In the genomic region with DNA sequence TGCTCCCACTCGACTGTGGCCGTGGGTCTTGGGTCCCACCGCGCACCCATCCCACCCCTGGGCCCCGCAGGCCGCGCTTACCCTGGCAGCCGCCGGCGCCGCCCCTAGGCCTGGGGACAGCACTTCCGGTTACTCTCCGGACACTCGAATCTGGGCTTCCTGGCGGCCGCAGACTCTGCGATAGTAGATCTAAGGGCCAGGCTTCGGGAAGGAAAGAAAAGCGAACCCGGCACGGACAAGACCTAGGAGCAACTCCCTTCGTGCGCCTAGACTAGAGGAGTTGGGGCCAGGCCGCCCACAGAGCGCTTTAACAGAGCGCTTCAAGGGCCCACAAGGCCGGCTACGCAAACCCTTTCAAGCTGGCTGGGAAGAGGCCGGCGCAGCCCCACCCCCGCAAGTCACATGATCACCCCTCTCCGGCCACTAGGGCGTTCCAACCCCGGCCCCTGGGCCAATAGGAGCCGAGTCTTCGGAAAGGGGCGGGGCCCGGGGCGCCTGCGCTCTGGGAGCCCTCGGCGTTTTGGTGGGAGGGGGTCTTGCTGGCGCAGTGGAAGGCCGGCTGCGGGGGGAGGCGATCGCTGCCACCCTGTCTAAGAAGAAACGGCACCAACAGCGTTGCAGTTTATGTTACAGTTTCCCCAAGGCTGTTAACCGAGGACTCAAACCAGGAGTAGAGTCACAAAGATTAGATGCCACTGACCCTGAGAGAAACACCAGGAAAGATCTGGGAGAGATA, we compare ENCODE assay signal across 8 cellular contexts. TPM values are rescaled to one million over a fixed set of nuclear protein-coding genes. Genes with fewer than 3 reads are reported as not detected.
DNase-seq lines count a peak whose midpoint lies in the region; ATAC-seq, FAIRE-seq and TF ChIP-seq lines count a peak whose summit lies in the region.
"Not testable (repeated sequence)": the region's sequence is repeated elsewhere in the genome, so short reads cannot be mapped to it uniquely, and the experiment has no call there.

A gene with protein sequence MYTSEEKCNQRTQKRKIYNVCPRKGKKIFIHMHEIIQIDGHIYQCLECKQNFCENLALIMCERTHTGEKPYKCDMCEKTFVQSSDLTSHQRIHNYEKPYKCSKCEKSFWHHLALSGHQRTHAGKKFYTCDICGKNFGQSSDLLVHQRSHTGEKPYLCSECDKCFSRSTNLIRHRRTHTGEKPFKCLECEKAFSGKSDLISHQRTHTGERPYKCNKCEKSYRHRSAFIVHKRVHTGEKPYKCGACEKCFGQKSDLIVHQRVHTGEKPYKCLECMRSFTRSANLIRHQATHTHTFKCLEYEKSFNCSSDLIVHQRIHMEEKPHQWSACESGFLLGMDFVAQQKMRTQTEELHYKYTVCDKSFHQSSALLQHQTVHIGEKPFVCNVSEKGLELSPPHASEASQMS (minus strand): TSS at position 387 of the 736 bp plus-strand sequence. CDS start 21,193 bp downstream, outside the sequence.

- not testable (repeated sequence) for BruUV-seq in Calu3 (replicated peaks; lab: Mats Ljungman, UMichigan)
- BruUV-seq in endothelial cell of umbilical vein (replicated peaks; lab: Mats Ljungman, UMichigan): TSS peak; percentile 65

- H3K27me3 Mint-ChIP-seq in Calu3 (ENCODE audit: unreplicated experiment): peaks cover 28% of the 10 kb centered on the region

- not testable (repeated sequence) for H3K9me2 ChIP-seq in OCI-LY1 (ENCODE audit: low read depth, low read length)

- H3K36me3 ChIP-seq in HUES64 (ENCODE audit: insufficient read depth, low read length) (peaks cover 34% of the 10 kb centered on the region), OCI-LY1 (ENCODE audit: insufficient read depth, low read length) (peaks cover 36% of the 10 kb centered on the region)
- not testable (repeated sequence) for H3K36me3 ChIP-seq in endothelial cell of umbilical vein (ENCODE audit: control insufficient read depth in 2 of 2, extremely low read depth in 1 of 2, insufficient read depth in 2 of 2, low read length in 2 of 2)

- not testable (repeated sequence) for H3K4me1 ChIP-seq in HUES64 (ENCODE audit: insufficient read depth, low read length); endothelial cell of umbilical vein (ENCODE audit: control insufficient read depth, extremely low read depth, insufficient read depth, low read length)
- H3K4me1 ChIP-seq in OCI-LY1 (ENCODE audit: insufficient read depth, low read length, severe bottlenecking): peaks cover 14% of the 10 kb centered on the region

- not testable (repeated sequence) for H3K9me3 ChIP-seq in HUES64 (ENCODE audit: insufficient read depth, low read depth, low read length); OCI-LY1 (ENCODE audit: low read length); endothelial cell of umbilical vein (replicated peaks; ENCODE audit: control insufficient read depth, insufficient read depth, low read length)

- H3K79me2 ChIP-seq in OCI-LY1 (ENCODE audit: insufficient read depth, low read length): not testable (repeated sequence)
- peaks cover 19% of the 10 kb centered on the region for H3K79me2 ChIP-seq in endothelial cell of umbilical vein (ENCODE audit: control insufficient read depth, insufficient read depth, low read length)

- TF ChIP-seq CTCF in Calu3 (IDR thresholded peaks at IDR 0.05; ENCODE audit: unreplicated experiment); OCI-LY1 (IDR thresholded peaks at IDR 0.05; ENCODE audit: low read length); endothelial cell of umbilical vein (IDR thresholded peaks at IDR 0.05; ENCODE audit: extremely low read depth in 1 of 2, insufficient read depth in 1 of 2, low read depth in 1 of 2, low read length in 2 of 2): not testable (repeated sequence)

- peak; percentile 99 for ATAC-seq in GM21447 (IDR thresholded peaks at IDR 0.05; ENCODE audit: unreplicated experiment)

- H4K20me1 ChIP-seq in OCI-LY1 (ENCODE audit: insufficient read depth, low read length); endothelial cell of umbilical vein (replicated peaks; ENCODE audit: control insufficient read depth, extremely low read depth, insufficient read depth, low read length): not testable (repeated sequence)

- CTCF ChIA-PET in Calu3 (lab: Charles Lee): interaction anchor here (0.6 kb wide), 1 partner anchor 51 kb away, joined by 3 read pairs; no protein-coding TSS in a partner anchor
- CTCF ChIA-PET in endothelial cell of umbilical vein (lab: Charles Lee): interaction anchor here (1.1 kb wide), 2 partner anchors 64 to 419 kb away, joined by 3 to 5 read pairs; no protein-coding TSS in a partner anchor

- H3K4me3 ChIP-seq in HUES64 (ENCODE audit: low read length) (peak within 1 kb of the TSS; percentile 90), OCI-LY1 (ENCODE audit: low read depth, low read length, poor library complexity, severe bottlenecking) (peak within 1 kb of the TSS; percentile 73), endothelial cell of umbilical vein (replicated peaks in 1 of 3; ENCODE audit: insufficient read depth in 1 of 3, low read depth in 1 of 3, low read length in 3 of 3) (peak within 1 kb of the TSS; percentile 53 to 89 (median 70))

- peaks cover 12% of the 10 kb centered on the region for H3K9me3 Mint-ChIP-seq in Calu3 (ENCODE audit: low read depth, unreplicated experiment)

- TF ChIP-seq POLR2A in endothelial cell of umbilical vein (IDR thresholded peaks at IDR 0.05; ENCODE audit: low read depth, low read length): not testable (repeated sequence)

- 1% methylated on average over 42 of the region's 50 CpGs for WGBS in HUES64

- peak within 1 kb of the TSS; percentile 83 for H3K4me2 ChIP-seq in OCI-LY1 (ENCODE audit: low read length)
- peak within 1 kb of the TSS; percentile 79 for H3K4me2 ChIP-seq in endothelial cell of umbilical vein (ENCODE audit: insufficient read depth, low read length)

- H3K9ac ChIP-seq in HUES64 (ENCODE audit: low read depth, low read length) (peak within 1 kb of the TSS; percentile 57), OCI-LY1 (ENCODE audit: low read length) (peak within 1 kb of the TSS; percentile 71), endothelial cell of umbilical vein (replicated peaks; ENCODE audit: extremely low read depth, insufficient read depth, low read length) (peak within 1 kb of the TSS; percentile 80)

- not testable (repeated sequence) for H3K9me1 ChIP-seq in endothelial cell of umbilical vein (replicated peaks; ENCODE audit: control insufficient read depth, extremely low read depth, insufficient read depth, low read length)

- H2AFZ ChIP-seq in OCI-LY1 (ENCODE audit: low read length) (peak within 1 kb of the TSS; percentile 84), endothelial cell of umbilical vein (ENCODE audit: low read depth, low read length) (peak within 1 kb of the TSS; percentile 83)

- H3K27me3 ChIP-seq in HUES64 (ENCODE audit: insufficient read depth, low read length) (peaks cover 30% of the 10 kb centered on the region), endothelial cell of umbilical vein (ENCODE audit: control insufficient read depth in 2 of 2, insufficient read depth in 2 of 2, low read length in 2 of 2) (peaks cover 6 to 13% of the 10 kb centered on the region in 2 experiments)
- H3K27me3 ChIP-seq in OCI-LY1 (ENCODE audit: insufficient read depth, low read length): not testable (repeated sequence)

- dilution Hi-C loops in endothelial cell of umbilical vein (cut with MboI; ENCODE audit: extremely low pct_ligation_motif_present, low sequenced_read_pairs): not testable (repeated sequence)

- H3K36me3 Mint-ChIP-seq in Calu3 (ENCODE audit: insufficient read depth, unreplicated experiment): peaks cover 31% of the 10 kb centered on the region

- DNase-seq in Calu3 (peak; percentile 98), endothelial cell of umbilical vein (ENCODE audit: low read depth, low spot score) (peak; percentile 95), midbrain (lab: John Stamatoyannopoulos, UW) (peak; percentile 97)
- peak; percentile 93 for DNase-seq in activated CD8-positive, alpha-beta memory T cell treated with anti-CD3 and anti-CD28 coated beads, Interleukin-2, amount 50 U/mL, for 48 hours
- DNase-seq in stimulated activated CD8-positive, alpha-beta memory T cell treated with anti-CD3 and anti-CD28 coated beads, Interleukin-2, amount 100 ng/mL, for 1 hour (ENCODE audit: low read depth in 2 of 2): peak; percentile 76 to 82

- peak within 1 kb of the TSS; percentile 40 for H3K27ac Mint-ChIP-seq in Calu3 (ENCODE audit: unreplicated experiment)

- intact Hi-C loops in Calu3 (cut with micrococcal nuclease; ENCODE audit: unreplicated experiment): not testable (repeated sequence)
- intact Hi-C loops in endothelial cell of umbilical vein (cut with micrococcal nuclease): loop anchor here (1.0 kb wide), 1 partner anchor 63 kb away; a partner anchor contains a TSS

- peak within 1 kb of the TSS; percentile 51; the same call in 1 of the 2 replicates for H3K27ac ChIP-seq in HUES64 (ENCODE audit: low read depth, low read length)
- not testable (repeated sequence) for H3K27ac ChIP-seq in OCI-LY1 (ENCODE audit: low read depth, low read length, poor library complexity, severe bottlenecking)
- peak within 1 kb of the TSS; percentile 58 for H3K27ac ChIP-seq in endothelial cell of umbilical vein (ENCODE audit: insufficient read depth, low read depth, low read length)

- H3K4me1 Mint-ChIP-seq in Calu3 (ENCODE audit: low read depth, unreplicated experiment): not testable (repeated sequence)

- H3F3A ChIP-seq in OCI-LY1 (ENCODE audit: insufficient read depth, low read length): not testable (repeated sequence)

- H3K4me3 Mint-ChIP-seq in Calu3 (ENCODE audit: low read depth, unreplicated experiment): peak within 1 kb of the TSS; percentile 78

- POLR2A ChIA-PET in endothelial cell of umbilical vein (lab: Charles Lee): interaction anchor here (0.5 kb wide), 1 partner anchor 492 kb away, joined by 3 read pairs; no protein-coding TSS in a partner anchor

- peak; percentile 84 for FAIRE-seq in endothelial cell of umbilical vein (lab: Jason Lieb, UNC)

TF ChIP-seq in endothelial cell of umbilical vein, 7 proteins besides CTCF, POLR2A, EP300 and RAD21:
- TF ChIP-seq GATA2 (IDR thresholded peaks at IDR 0.05; ENCODE audit: insufficient read depth, insufficient read length, low read depth, low read length): peak; percentile 64
- TF ChIP-seq POLR2AphosphoS5 (IDR thresholded peaks at IDR 0.05; ENCODE audit: insufficient read depth, low read depth, low read length): peak; percentile 31

RNA-seq across cellular contexts. Expression of the gene that starts here (rescaled TPM):
- total RNA-seq in Calu3 (2022): 25.1 and 27.1 TPM in 2 replicates
- 16.8 TPM for polyA plus RNA-seq in HUES64 (2013, experiment 1 of 2)
- polyA plus RNA-seq in HUES64 (2013, experiment 2 of 2): 16.7 TPM
- 15.2 and 17.0 TPM in 2 replicates for total RNA-seq in endothelial cell of umbilical vein
- 2.7 and 3.4 TPM in 2 replicates for polyA plus RNA-seq in endothelial cell of umbilical vein
- 3.5 TPM in 2 replicates for polyA plus RNA-seq in endothelial cell of umbilical vein (2011; cell fraction: cytosol; rRNA removed)
- 5.5 and 8.4 TPM in 2 replicates for polyA plus RNA-seq in endothelial cell of umbilical vein (2011; cell fraction: nucleus; rRNA removed)
- polyA plus RNA-seq in endothelial cell of umbilical vein (2012): 6.5 and 7.9 TPM in 2 replicates
- polyA minus RNA-seq in endothelial cell of umbilical vein: 6.4 and 8.8 TPM in 2 replicates
- polyA minus RNA-seq in endothelial cell of umbilical vein (2011; cell fraction: cytosol; rRNA and poly(A)+ RNA removed): 5.7 TPM
- polyA minus RNA-seq in endothelial cell of umbilical vein (2011; cell fraction: nucleus; rRNA and poly(A)+ RNA removed): 9.2 and 9.3 TPM in 2 replicates
